24 cellular contexts compared by ENCODE assay signal in genomic region chr20:1673424-1673823, GRCh38. TPM values are rescaled to one million over a fixed set of nuclear protein-coding genes. Genes with fewer than 3 reads are reported as not detected.
DNase-seq lines count a peak whose midpoint lies in the region; ATAC-seq, FAIRE-seq and TF ChIP-seq lines count a peak whose summit lies in the region.
"Had no signal": no experiment of that assay in that cellular context is flagged by ENCODE, and none has a peak within 500 bp of the region (broad histone marks: within the 10 kb centered on the region; RNA-seq: fewer than 3 reads in every experiment).

No MANE protein-coding gene starts in this region.

- CTCF ChIA-PET in activated CD4-positive, alpha-beta memory T cell treated with anti-CD3 and anti-CD28 coated beads for 36 hours (lab: Charles Lee), result no interaction called here

- WGBS in heart right ventricle, 2 donors, result 41 to 53% methylated on average over 4 of the region's 4 CpGs

- H3K36me3 ChIP-seq in heart right ventricle, result no peaks in the 10 kb centered on the region
- no peaks in the 10 kb centered on the region for H3K36me3 ChIP-seq in kidney (ENCODE audit: control insufficient read depth in 1 of 2, insufficient read depth in 2 of 2, low read length in 2 of 2)
- H3K36me3 ChIP-seq: gastrocnemius medialis, sigmoid colon, stomach had no signal

- H3K4me1 ChIP-seq in heart right ventricle (peaks cover 0 to 6% (median 0%) of the 10 kb centered on the region in 9 donors), kidney (ENCODE audit: control insufficient read depth in 1 of 2, insufficient read depth in 1 of 2, low read depth in 1 of 2, low read length in 2 of 2) (no peaks in the 10 kb centered on the region)
- H3K4me1 ChIP-seq: gastrocnemius medialis, parathyroid adenoma, sigmoid colon, stomach had no signal

- H3K9me3 ChIP-seq in heart right ventricle, result no peaks in the 10 kb centered on the region
- no peaks in the 10 kb centered on the region for H3K9me3 ChIP-seq in kidney (ENCODE audit: control insufficient read depth in 1 of 2, low read length in 2 of 2)
- H3K9me3 ChIP-seq: gastrocnemius medialis, sigmoid colon, stomach had no signal

- ATAC-seq in activated T-cell treated with anti-CD3 and anti-CD28 coated beads, Interleukin-2, amount 50 U/mL, for 4 hours, result no peak
- ATAC-seq in heart right ventricle, result no peak
- ATAC-seq: gastrocnemius medialis, HCT116 had no signal

- no peak overlapping the region for H3K9ac ChIP-seq in kidney (ENCODE audit: low read length in 2 of 2)
- H3K9ac ChIP-seq: parathyroid adenoma had no signal

- H3K27me3 Mint-ChIP-seq in activated T-cell treated with anti-CD3 and anti-CD28 coated beads, Interleukin-2, amount 50 U/mL, for 24 hours, result no peaks in the 10 kb centered on the region
- no peaks in the 10 kb centered on the region for H3K27me3 Mint-ChIP-seq in activated T-cell treated with anti-CD3 and anti-CD28 coated beads, Interleukin-2, amount 50 U/mL, for 4 hours (ENCODE audit: low read depth)
- H3K27me3 Mint-ChIP-seq in activated CD4-positive, alpha-beta memory T cell treated with anti-CD3 and anti-CD28 coated beads for 36 hours, result no peaks in the 10 kb centered on the region

- POLR2A ChIA-PET in activated CD4-positive, alpha-beta memory T cell treated with anti-CD3 and anti-CD28 coated beads for 36 hours (lab: Charles Lee), result interaction anchor here (1.2 kb wide), 1 partner anchor 11 kb away, joined by 4 read pairs; no protein-coding TSS in a partner anchor

- peaks cover 99% of the 10 kb centered on the region for H3K4me1 Mint-ChIP-seq in activated T-cell treated with anti-CD3 and anti-CD28 coated beads, Interleukin-2, amount 50 U/mL, for 24 hours (ENCODE audit: low read depth)
- H3K4me1 Mint-ChIP-seq in activated T-cell treated with anti-CD3 and anti-CD28 coated beads, Interleukin-2, amount 50 U/mL, for 4 hours (ENCODE audit: low read depth), result peaks cover 97% of the 10 kb centered on the region
- peaks cover 97% of the 10 kb centered on the region for H3K4me1 Mint-ChIP-seq in activated CD4-positive, alpha-beta memory T cell treated with anti-CD3 and anti-CD28 coated beads for 36 hours (ENCODE audit: low read depth)

- H3K27ac Mint-ChIP-seq in activated T-cell treated with anti-CD3 and anti-CD28 coated beads, Interleukin-2, amount 50 U/mL, for 24 hours, result peak overlapping the region; percentile 91
- peak overlapping the region; percentile 97 for H3K27ac Mint-ChIP-seq in activated CD4-positive, alpha-beta memory T cell treated with anti-CD3 and anti-CD28 coated beads for 36 hours

- H3K4me3 ChIP-seq in dorsolateral prefrontal cortex (no peak overlapping the region), heart right ventricle (no peak overlapping the region), kidney (ENCODE audit: low read length in 2 of 2) (no peak overlapping the region)
- H3K4me3 ChIP-seq: gastrocnemius medialis, sigmoid colon, stomach had no signal

- DNase-seq in activated T-cell treated with anti-CD3 and anti-CD28 coated beads, Interleukin-2, amount 50 U/mL, for 24 hours, result no peak
- DNase-seq in activated T-cell treated with anti-CD3 and anti-CD28 coated beads, Interleukin-2, amount 50 U/mL, for 4 hours, result no peak
- DNase-seq in activated CD4-positive, alpha-beta memory T cell treated with anti-CD3 and anti-CD28 coated beads for 36 hours, result no peak
- DNase-seq in dorsolateral prefrontal cortex (no peak), heart right ventricle (no peak), kidney (no peak)
- no peak for DNase-seq in stimulated activated CD4-positive, alpha-beta T cell treated with anti-CD3 and anti-CD28 coated beads, Interleukin-2, amount 100 ng/mL, for 48 hours
- DNase-seq: C1 segment of cervical spinal cord, gastrocnemius medialis, mammary epithelial cell, NCI-H1417 treated with DMSO at 0.1 percent for 48 hours, NCI-H69, SHP77 treated with DMSO at 0.1 percent for 48 hours, sigmoid colon, stomach had no signal

- H3K36me3 Mint-ChIP-seq in activated T-cell treated with anti-CD3 and anti-CD28 coated beads, Interleukin-2, amount 50 U/mL, for 24 hours (ENCODE audit: low read depth), result peaks cover 61% of the 10 kb centered on the region
- H3K36me3 Mint-ChIP-seq in activated T-cell treated with anti-CD3 and anti-CD28 coated beads, Interleukin-2, amount 50 U/mL, for 4 hours (ENCODE audit: insufficient read depth), result peaks cover 28% of the 10 kb centered on the region
- peaks cover 13% of the 10 kb centered on the region for H3K36me3 Mint-ChIP-seq in activated CD4-positive, alpha-beta memory T cell treated with anti-CD3 and anti-CD28 coated beads for 36 hours

- intact Hi-C loops in activated CD4-positive, alpha-beta memory T cell treated with anti-CD3 and anti-CD28 coated beads for 36 hours (cut with micrococcal nuclease), result loop anchor here (2.0 kb wide), 1 partner anchor 15 kb away; no protein-coding TSS in a partner anchor
- intact Hi-C loops in dorsolateral prefrontal cortex (cut with DNase I) (no loop called here), heart right ventricle (cut with DNase I) (no loop called here), kidney (cut with DNase I) (no loop called here)

- TF ChIP-seq CTCF in dorsolateral prefrontal cortex (IDR thresholded peaks at IDR 0.05 in 54 of 56, conservative IDR thresholded peaks at IDR 0.05 in 2 of 56; ENCODE audit: low read depth in 1 of 56, partially characterized antibody in 56 of 56), result no peak
- TF ChIP-seq CTCF in heart right ventricle (IDR thresholded peaks at IDR 0.05), result no peak
- no peak for TF ChIP-seq CTCF in kidney (IDR thresholded peaks at IDR 0.05; ENCODE audit: borderline replicate concordance, extremely low read depth, insufficient read depth)

- peaks cover 8% of the 10 kb centered on the region for H3K9me3 Mint-ChIP-seq in activated T-cell treated with anti-CD3 and anti-CD28 coated beads, Interleukin-2, amount 50 U/mL, for 24 hours
- H3K9me3 Mint-ChIP-seq in activated T-cell treated with anti-CD3 and anti-CD28 coated beads, Interleukin-2, amount 50 U/mL, for 4 hours, result no peaks in the 10 kb centered on the region
- peaks cover 7% of the 10 kb centered on the region for H3K9me3 Mint-ChIP-seq in activated CD4-positive, alpha-beta memory T cell treated with anti-CD3 and anti-CD28 coated beads for 36 hours

- no peaks in the 10 kb centered on the region for H3K27me3 ChIP-seq in dorsolateral prefrontal cortex
- H3K27me3 ChIP-seq in heart right ventricle, result peaks cover 0 to 25% (median 3%) of the 10 kb centered on the region in 7 donors
- H3K27me3 ChIP-seq: sigmoid colon had no signal

- peak overlapping the region; percentile 4 to 96 (median 86) for H3K27ac ChIP-seq in dorsolateral prefrontal cortex
- peak overlapping the region; percentile 88 for H3K27ac ChIP-seq in temporal lobe (ENCODE audit: low read depth, low read length)
- H3K27ac ChIP-seq in heart right ventricle, result peak overlapping the region in 2 of 10 donors; percentile 34 to 50
- H3K27ac ChIP-seq in kidney (ENCODE audit: low read depth in 2 of 2, low read length in 2 of 2), result no peak overlapping the region
- H3K27ac ChIP-seq: parathyroid adenoma, sigmoid colon, stomach had no signal

- no peak for FAIRE-seq in kidney (lab: Jason Lieb, UNC)
- FAIRE-seq: bronchial epithelial cell had no signal

- H3K4me3 Mint-ChIP-seq in activated T-cell treated with anti-CD3 and anti-CD28 coated beads, Interleukin-2, amount 50 U/mL, for 24 hours, result peak overlapping the region; percentile 65
- H3K4me3 Mint-ChIP-seq in activated T-cell treated with anti-CD3 and anti-CD28 coated beads, Interleukin-2, amount 50 U/mL, for 4 hours, result no peak overlapping the region
- H3K4me3 Mint-ChIP-seq in activated CD4-positive, alpha-beta memory T cell treated with anti-CD3 and anti-CD28 coated beads for 36 hours, result peak overlapping the region; percentile 47

RNA-seq across cellular contexts. Expression of gene SIRPG, which starts 15.8 kb away (rescaled TPM):
- total RNA-seq in activated T-cell treated with anti-CD3 and anti-CD28 coated beads, Interleukin-2, amount 50 U/mL, for 4 hours, result 10 to 100 TPM; 11.6 to 13.3 (median 12.0) TPM
- 10 to 100 TPM; 27.9 to 28.5 TPM for total RNA-seq in activated CD4-positive, alpha-beta memory T cell treated with anti-CD3 and anti-CD28 coated beads for 36 hours
- total RNA-seq in dorsolateral prefrontal cortex (1 to 10 TPM in 10 of 120 experiments, under 1 TPM in 29, not detected in 81; 0.32 to 2.1 (median 0.69) TPM), temporal lobe (not detected), heart right ventricle (1 to 10 TPM in 1 of 10 donors, not detected in 9; 1.9 TPM), kidney (2.5 TPM)
- polyA plus RNA-seq in heart right ventricle (under 1 TPM in 1 of 2 donors, not detected in 1; 0.10 TPM), kidney (ENCODE audit: insufficient read depth, low read depth, low replicate concordance) (not detected)
- total RNA-seq: bronchial epithelial cell, dermis blood vessel endothelial cell, epithelial cell of proximal tubule, gastrocnemius medialis, kidney epithelial cell, mammary epithelial cell, myocyte, OCI-LY7 had no signal

RNA-seq across cellular contexts. Expression of gene SIRPB1, which starts 53.6 kb away (rescaled TPM):
- under 1 TPM; 0.34 to 0.78 (median 0.73) TPM for total RNA-seq in activated T-cell treated with anti-CD3 and anti-CD28 coated beads, Interleukin-2, amount 50 U/mL, for 4 hours
- 1 to 10 TPM; 1.3 to 2.0 TPM for total RNA-seq in activated CD4-positive, alpha-beta memory T cell treated with anti-CD3 and anti-CD28 coated beads for 36 hours
- total RNA-seq in dorsolateral prefrontal cortex (10 to 100 TPM in 70 of 120 experiments, 1 to 10 TPM in 23, under 1 TPM in 21, not detected in 6; 0.30 to 80.1 (median 26.2) TPM), temporal lobe (not detected), heart right ventricle (1 to 10 TPM in 5 of 10 donors, under 1 TPM in 4, not detected in 1; 0.37 to 6.9 (median 1.8) TPM), kidney (8.2 TPM)
- polyA plus RNA-seq in heart right ventricle (under 1 TPM; 0.14 to 0.37 TPM), kidney (ENCODE audit: insufficient read depth, low read depth, low replicate concordance) (0.58 TPM)
- total RNA-seq: bronchial epithelial cell, OCI-LY7 had no signal

Comparison
In these comparisons a context has a peak if more than half of its experiments do, and no peak if none do; other contexts are left out.
1. H3K27ac ChIP-seq: peak in dorsolateral prefrontal cortex (59 of 59) and temporal lobe (single experiment); none in kidney (0 of 2).